In genomic region chr11:47879259-47880184, GRCh38 we compare ENCODE assay signal across 19 cellular contexts. TPM values are rescaled to one million over a fixed set of nuclear protein-coding genes. Genes with fewer than 3 reads are reported as not detected.
DNase-seq lines count a peak whose midpoint lies in the region; ATAC-seq and TF ChIP-seq lines count a peak whose summit lies in the region.
"Had no signal": no experiment of that assay in that cellular context is flagged by ENCODE, and none has a peak within 500 bp of the region (broad histone marks: within the 10 kb centered on the region; RNA-seq: fewer than 3 reads in every experiment).

No MANE protein-coding gene starts in this region.

- peaks cover 27% of the 10 kb centered on the region for H3K9me3 Mint-ChIP-seq in activated naive CD4-positive, alpha-beta T cell treated with anti-CD3 and anti-CD28 coated beads, Interleukin-2, amount 10 ng/mL, durations not matched to agents 7 days and 5 days
- peaks cover 0 to 26% of the 10 kb centered on the region in 2 donors for H3K9me3 Mint-ChIP-seq in activated naive CD4-positive, alpha-beta T cell treated with anti-CD3 and anti-CD28 coated beads, Interleukin-2, amount 50 U/mL, for 72 hours

- 65 to 75% (median 71%) methylated on average over 10 of the region's 10 CpGs for WGBS in spleen, 5 donors

- H3K27ac ChIP-seq in spleen (peak overlapping the region in 6 of 8 donors; percentile 13 to 68 (median 56)), gastrocnemius medialis (no peak overlapping the region)

- peaks cover 33% of the 10 kb centered on the region for H3K4me1 Mint-ChIP-seq in activated naive CD4-positive, alpha-beta T cell treated with anti-CD3 and anti-CD28 coated beads, Interleukin-2, amount 10 ng/mL, durations not matched to agents 7 days and 5 days
- H3K4me1 Mint-ChIP-seq: endodermal cell, H9 had no signal

- H3K4me3 Mint-ChIP-seq in activated naive CD4-positive, alpha-beta T cell treated with anti-CD3 and anti-CD28 coated beads, Interleukin-2, amount 10 ng/mL, durations not matched to agents 7 days and 5 days: no peak overlapping the region
- H3K4me3 Mint-ChIP-seq: endodermal cell, H9 had no signal

- H3K4me3 ChIP-seq in spleen (no peak overlapping the region), gastrocnemius medialis (no peak overlapping the region)
- H3K4me3 ChIP-seq: mucosa of descending colon, tibial nerve had no signal

- in situ Hi-C loops in gastrocnemius medialis (cut with MboI; ENCODE audit: low sequenced_read_pairs in 4 of 4): no loop called here

- ATAC-seq in activated naive CD4-positive, alpha-beta T cell treated with anti-CD3 and anti-CD28 coated beads, Interleukin-2, amount 50 U/mL, for 72 hours: no peak
- peak; percentile 65 for ATAC-seq in GM21717 (IDR thresholded peaks at IDR 0.05; ENCODE audit: unreplicated experiment)
- no peak for ATAC-seq in gastrocnemius medialis
- no peak for ATAC-seq in HG03378 (IDR thresholded peaks at IDR 0.05; ENCODE audit: unreplicated experiment)
- ATAC-seq in SK-N-SH treated with all-trans-retinoic acid at 6 μM for 48 hours: no peak
- ATAC-seq: mucosa of descending colon, Right ventricle myocardium inferior had no signal

- CTCF ChIA-PET in activated naive CD4-positive, alpha-beta T cell treated with anti-CD3 and anti-CD28 coated beads, Interleukin-2, amount 10 ng/mL, durations not matched to agents 7 days and 5 days (lab: Charles Lee): interaction anchor here (1.0 kb wide), 1 partner anchor 10 kb away, joined by 4 read pairs; no protein-coding TSS in a partner anchor

- H3K4me1 ChIP-seq in spleen (peaks cover 0 to 26% (median 17%) of the 10 kb centered on the region in 6 donors), gastrocnemius medialis (no peaks in the 10 kb centered on the region)

- H3K36me3 Mint-ChIP-seq in activated naive CD4-positive, alpha-beta T cell treated with anti-CD3 and anti-CD28 coated beads, Interleukin-2, amount 10 ng/mL, durations not matched to agents 7 days and 5 days: peaks cover 13% of the 10 kb centered on the region
- H3K36me3 Mint-ChIP-seq in activated naive CD4-positive, alpha-beta T cell treated with anti-CD3 and anti-CD28 coated beads, Interleukin-2, amount 50 U/mL, for 72 hours: peaks cover 5 to 9% of the 10 kb centered on the region in 2 donors

- H3K27me3 ChIP-seq in spleen (replicated peaks in 1 of 7) (no peaks in the 10 kb centered on the region), gastrocnemius medialis (peaks cover 0 to 6% (median 0%) of the 10 kb centered on the region in 3 donors)
- H3K27me3 ChIP-seq: tibial nerve had no signal

- H3K9me3 ChIP-seq in spleen (peaks cover 0 to 30% (median 25%) of the 10 kb centered on the region in 8 donors), gastrocnemius medialis (no peaks in the 10 kb centered on the region)

- H3K36me3 ChIP-seq in spleen (no peaks in the 10 kb centered on the region), gastrocnemius medialis (no peaks in the 10 kb centered on the region)
- H3K36me3 ChIP-seq: tibial nerve had no signal

- no peak for DNase-seq in activated naive CD4-positive, alpha-beta T cell treated with anti-CD3 and anti-CD28 coated beads, Interleukin-2, amount 10 ng/mL, durations not matched to agents 7 days and 5 days
- no peak for DNase-seq in activated naive CD4-positive, alpha-beta T cell treated with anti-CD3 and anti-CD28 coated beads, Interleukin-2, amount 50 U/mL, for 72 hours (ENCODE audit: low spot score in 2 of 2)
- DNase-seq in NOMO-1 (lab: John Stamatoyannopoulos, UW; ENCODE audit: unreplicated experiment in 2 of 2) (peak; percentile 62), spleen (peak; percentile 53), gastrocnemius medialis (no peak)
- DNase-seq: activated naive CD4-positive, alpha-beta T cell treated with Interleukin-2 at 50 U/mL for 16 hours; COR-L47; endodermal cell; H9; mucosa of descending colon; NCI-H1417 treated with DMSO at 0.1 percent for 48 hours; NCI-H510A; posterior cingulate gyrus; T1000 had no signal

- peak overlapping the region; percentile 19 for H3K27ac Mint-ChIP-seq in activated naive CD4-positive, alpha-beta T cell treated with anti-CD3 and anti-CD28 coated beads, Interleukin-2, amount 10 ng/mL, durations not matched to agents 7 days and 5 days
- no peak overlapping the region for H3K27ac Mint-ChIP-seq in activated naive CD4-positive, alpha-beta T cell treated with anti-CD3 and anti-CD28 coated beads, Interleukin-2, amount 50 U/mL, for 72 hours
- H3K27ac Mint-ChIP-seq: endodermal cell, H9 had no signal

- no peak for TF ChIP-seq POLR2A in spleen (IDR thresholded peaks at IDR 0.05)
- TF ChIP-seq POLR2A in gastrocnemius medialis (IDR thresholded peaks at IDR 0.05): no peak

- no peak for TF ChIP-seq CTCF in spleen (IDR thresholded peaks at IDR 0.05 in 8 of 11, conservative IDR thresholded peaks at IDR 0.05 in 3 of 11)
- no peak for TF ChIP-seq CTCF in gastrocnemius medialis (IDR thresholded peaks at IDR 0.05 in 4 of 5, conservative IDR thresholded peaks at IDR 0.05 in 1 of 5)

- peaks cover 7% of the 10 kb centered on the region for H3K27me3 Mint-ChIP-seq in activated naive CD4-positive, alpha-beta T cell treated with anti-CD3 and anti-CD28 coated beads, Interleukin-2, amount 10 ng/mL, durations not matched to agents 7 days and 5 days

- intact Hi-C loops in spleen (cut with DNase I; ENCODE audit: low total_unique reads): no loop called here
- intact Hi-C loops in gastrocnemius medialis (cut with DNase I; ENCODE audit: low total_unique reads): no loop called here

TF ChIP-seq in SK-N-SH treated with all-trans-retinoic acid at 6 μM for 48 hours, 23 proteins besides CTCF, POLR2A, EP300 and RAD21:
- TF ChIP-seq ESRRG (CRISPR knock-in tag; IDR thresholded peaks at IDR 0.05) (no peak), PPARA (CRISPR knock-in tag; IDR thresholded peaks at IDR 0.05; ENCODE audit: borderline replicate concordance) (no peak), GLIS3 (CRISPR knock-in tag; IDR thresholded peaks at IDR 0.05) (no peak), PATZ1 (CRISPR knock-in tag; IDR thresholded peaks at IDR 0.05; ENCODE audit: borderline replicate concordance) (no peak), RARB (CRISPR knock-in tag; IDR thresholded peaks at IDR 0.05) (no peak), CSDC2 (CRISPR knock-in tag; IDR thresholded peaks at IDR 0.05) (no peak), ISL1 (CRISPR knock-in tag; IDR thresholded peaks at IDR 0.05) (no peak), ZNF70 (CRISPR knock-in tag; IDR thresholded peaks at IDR 0.05) (no peak), TOX (CRISPR knock-in tag; IDR thresholded peaks at IDR 0.05; ENCODE audit: borderline replicate concordance) (no peak), ZFP3 (CRISPR knock-in tag; IDR thresholded peaks at IDR 0.05) (no peak), OSR1 (CRISPR knock-in tag; IDR thresholded peaks at IDR 0.05) (no peak), ZNF565 (CRISPR knock-in tag; conservative IDR thresholded peaks at IDR 0.05; ENCODE audit: low read depth) (no peak), SNAI2 (CRISPR knock-in tag; IDR thresholded peaks at IDR 0.05) (no peak), ZFP30 (CRISPR knock-in tag; IDR thresholded peaks at IDR 0.05) (no peak), BACH2 (CRISPR knock-in tag; IDR thresholded peaks at IDR 0.05; ENCODE audit: borderline replicate concordance) (no peak)

RNA-seq across cellular contexts. Expression of gene NUP160, which starts 31.4 kb away (rescaled TPM):
- total RNA-seq in activated naive CD4-positive, alpha-beta T cell treated with anti-CD3 and anti-CD28 coated beads, Interleukin-2, amount 50 U/mL, for 72 hours: 10 to 100 TPM; 76.8 to 95.7 TPM
- total RNA-seq in spleen (10 to 100 TPM; 39.8 to 54.8 (median 46.9) TPM), gastrocnemius medialis (10 to 100 TPM in 2 of 4 donors, 1 to 10 TPM in 2; 8.1 to 11.4 (median 9.9) TPM)
- polyA plus RNA-seq in spleen: 10 to 100 TPM; 16.0 to 20.3 (median 16.0) TPM

Comparison
In these comparisons a context has a peak if more than half of its experiments do, and no peak if none do; other contexts are left out.
1. DNase-seq: peak in NOMO-1 (2 of 2) and spleen (single experiment); none in activated naive CD4-positive, alpha-beta T cell treated with anti-CD3 and anti-CD28 coated beads, Interleukin-2, amount 10 ng/mL, durations not matched to agents 7 days and 5 days (single experiment), activated naive CD4-positive, alpha-beta T cell treated with anti-CD3 and anti-CD28 coated beads, Interleukin-2, amount 50 U/mL, for 72 hours (0 of 2) and gastrocnemius medialis (0 of 2).
2. H3K27ac ChIP-seq: peak in spleen (6 of 8); none in gastrocnemius medialis (0 of 4).